In genomic region chrX:19799319-19800182, GRCh38 we compare ENCODE assay signal across 8 cellular contexts.
DNase-seq lines count a peak whose midpoint lies in the region; ATAC-seq and TF ChIP-seq lines count a peak whose summit lies in the region.

No MANE protein-coding gene starts in this region.

- no peak overlapping the region for H3K18ac ChIP-seq in neuronal stem cell (ENCODE audit: low read length)

- no peaks in the 10 kb centered on the region for H3K27me3 ChIP-seq in SU-DHL-6 (ENCODE audit: low read length)
- no peaks in the 10 kb centered on the region for H3K27me3 ChIP-seq in neuronal stem cell (ENCODE audit: control insufficient read depth in 3 of 3, insufficient read depth in 3 of 3, low read depth in 1 of 3, low read length in 3 of 3)
- H3K27me3 ChIP-seq in Karpas-422 (ENCODE audit: low read length) = no peaks in the 10 kb centered on the region
- no peaks in the 10 kb centered on the region for H3K27me3 ChIP-seq in neural progenitor cell

- no peak overlapping the region for H3K4me2 ChIP-seq in SU-DHL-6 (ENCODE audit: low read depth, low read length, poor library complexity, severe bottlenecking)
- H3K4me2 ChIP-seq in neuronal stem cell (ENCODE audit: insufficient read depth, low read length, poor library complexity, severe bottlenecking) = no peak overlapping the region
- H3K4me2 ChIP-seq in Karpas-422 (ENCODE audit: low read depth, low read length, poor library complexity, severe bottlenecking) = no peak overlapping the region
- no peak overlapping the region for H3K4me2 ChIP-seq in neural progenitor cell

- H3K9ac ChIP-seq in SU-DHL-6 (ENCODE audit: low read length) (no peak overlapping the region), neuronal stem cell (ENCODE audit: low read depth, low read length, poor library complexity) (no peak overlapping the region), Karpas-422 (ENCODE audit: low read length) (no peak overlapping the region), neural progenitor cell (no peak overlapping the region)

- H3K14ac ChIP-seq in neuronal stem cell (ENCODE audit: low read length) = no peak overlapping the region

- H3K79me1 ChIP-seq in neuronal stem cell (ENCODE audit: low read depth, low read length) = no peaks in the 10 kb centered on the region

- H3K27ac Mint-ChIP-seq in chondrocyte (ENCODE audit: unreplicated experiment) (peak overlapping the region; percentile 90), neural progenitor cell (no peak overlapping the region)

- no peak for ATAC-seq in HG03108 (IDR thresholded peaks at IDR 0.05; ENCODE audit: unreplicated experiment)

- H3K4me3 Mint-ChIP-seq in chondrocyte (ENCODE audit: unreplicated experiment) (peak overlapping the region; percentile 26), neural progenitor cell (no peak overlapping the region)

- TF ChIP-seq CTCF in SU-DHL-6 (IDR thresholded peaks at IDR 0.05; ENCODE audit: insufficient read depth, low read length, poor library complexity, severe bottlenecking) (no peak), chondrocyte (IDR thresholded peaks at IDR 0.05) (no peak), neural progenitor cell (IDR thresholded peaks at IDR 0.05) (no peak)

- H3K9me3 Mint-ChIP-seq in chondrocyte (ENCODE audit: low read depth) (peaks cover 9% of the 10 kb centered on the region), neural progenitor cell (peaks cover 17% of the 10 kb centered on the region)

- H3K9me3 ChIP-seq in SU-DHL-6 (ENCODE audit: insufficient read depth, low read length) (no peaks in the 10 kb centered on the region), neuronal stem cell (replicated peaks in 1 of 2; ENCODE audit: control insufficient read depth in 2 of 2, insufficient read depth in 1 of 2, low read depth in 1 of 2, low read length in 2 of 2) (no peaks in the 10 kb centered on the region), Karpas-422 (ENCODE audit: low read length) (no peaks in the 10 kb centered on the region), neural progenitor cell (ENCODE audit: low read depth) (peaks cover 3% of the 10 kb centered on the region)

- H3K79me2 ChIP-seq in SU-DHL-6 (ENCODE audit: insufficient read depth, low read length) (peaks cover 73% of the 10 kb centered on the region), Karpas-422 (ENCODE audit: low read length) (peaks cover 73% of the 10 kb centered on the region), neural progenitor cell (ENCODE audit: low read depth) (no peaks in the 10 kb centered on the region)

- no peaks in the 10 kb centered on the region for H3K36me3 ChIP-seq in SU-DHL-6 (ENCODE audit: low read length)
- no peaks in the 10 kb centered on the region for H3K36me3 ChIP-seq in neuronal stem cell (replicated peaks in 1 of 2; ENCODE audit: control insufficient read depth in 2 of 2, insufficient read depth in 2 of 2, low read length in 2 of 2)
- no peaks in the 10 kb centered on the region for H3K36me3 ChIP-seq in Karpas-422 (ENCODE audit: insufficient read depth, low read length)
- H3K36me3 ChIP-seq in neural progenitor cell = no peaks in the 10 kb centered on the region

- H4K20me1 ChIP-seq in SU-DHL-6 (ENCODE audit: low read depth, low read length) (no peaks in the 10 kb centered on the region), Karpas-422 (ENCODE audit: insufficient read depth, low read depth, low read length) (no peaks in the 10 kb centered on the region), neural progenitor cell (ENCODE audit: low read depth) (no peaks in the 10 kb centered on the region)

- H3K9me2 ChIP-seq in SU-DHL-6 (replicated peaks; ENCODE audit: insufficient read depth, low read length) (no peaks in the 10 kb centered on the region), Karpas-422 (replicated peaks; ENCODE audit: insufficient read depth, low read length) (no peaks in the 10 kb centered on the region)

- H3K36me3 Mint-ChIP-seq in chondrocyte (ENCODE audit: low read depth) (no peaks in the 10 kb centered on the region), neural progenitor cell (no peaks in the 10 kb centered on the region)

- no peak overlapping the region for H4K91ac ChIP-seq in neuronal stem cell (ENCODE audit: low read depth, low read length, poor library complexity)

- peaks cover 0 to 3% of the 10 kb centered on the region in 2 donors for H3K4me1 ChIP-seq in neuronal stem cell (ENCODE audit: control insufficient read depth in 2 of 2, insufficient read depth in 1 of 2, low read depth in 1 of 2, low read length in 2 of 2)
- peaks cover 52% of the 10 kb centered on the region for H3K4me1 ChIP-seq in Karpas-422 (ENCODE audit: low read length)
- H3K4me1 ChIP-seq in neural progenitor cell = no peaks in the 10 kb centered on the region

- no peak overlapping the region for H2BK120ac ChIP-seq in neuronal stem cell (ENCODE audit: low read depth, low read length)

- H2BK5ac ChIP-seq in neuronal stem cell (ENCODE audit: low read length) = no peak overlapping the region

- 0 out of 2 replicates have a peak overlapping the region, but pooled peaks have one; percentile 26 for H3K27ac ChIP-seq in SU-DHL-6 (ENCODE audit: low read depth, low read length)
- H3K27ac ChIP-seq in neuronal stem cell (replicated peaks; ENCODE audit: low read length) = no peak overlapping the region
- H3K27ac ChIP-seq in Karpas-422 (ENCODE audit: low read length) = no peak overlapping the region
- H3K27ac ChIP-seq in neural progenitor cell = no peak overlapping the region

- H3K23ac ChIP-seq in neuronal stem cell (ENCODE audit: low read depth, low read length, poor library complexity) = no peak overlapping the region

- H3K4me1 Mint-ChIP-seq in chondrocyte (ENCODE audit: low read depth) (peaks cover 13% of the 10 kb centered on the region), neural progenitor cell (peaks cover 10% of the 10 kb centered on the region)

- DNase-seq in chondrocyte (ENCODE audit: low spot score) (no peak), neuronal stem cell (ENCODE audit: low spot score) (no peak), RPMI8226 (no peak), Karpas-422 (no peak), neural progenitor cell (ENCODE audit: low spot score) (no peak)

- no peak overlapping the region for H2BK15ac ChIP-seq in neuronal stem cell (ENCODE audit: low read length)

- no peak overlapping the region for H3K4ac ChIP-seq in neuronal stem cell (ENCODE audit: low read length)

- H3F3A ChIP-seq in SU-DHL-6 (ENCODE audit: insufficient read depth) = peaks cover 9% of the 10 kb centered on the region; the same call in 1 of the 2 replicates
- H3F3A ChIP-seq in neural progenitor cell (ENCODE audit: low read depth) = no peaks in the 10 kb centered on the region

- no peak overlapping the region for H2AK5ac ChIP-seq in neuronal stem cell (ENCODE audit: low read depth, low read length)

- H3K4me3 ChIP-seq in GM08714 (ENCODE audit: low read length) (peak overlapping the region; percentile 44; the same call in 1 of the 2 replicates), SU-DHL-6 (ENCODE audit: insufficient read depth, low read length, poor library complexity, severe bottlenecking) (no peak overlapping the region), neuronal stem cell (ENCODE audit: low read length in 2 of 2) (no peak overlapping the region), Karpas-422 (ENCODE audit: low read length) (no peak overlapping the region), neural progenitor cell (no peak overlapping the region)

- H3K27me3 Mint-ChIP-seq in chondrocyte (ENCODE audit: low read depth) (no peaks in the 10 kb centered on the region), neural progenitor cell (ENCODE audit: insufficient read depth, low read depth) (peaks cover 11% of the 10 kb centered on the region)

- H2AFZ ChIP-seq in SU-DHL-6 (ENCODE audit: low read depth, low read length, severe bottlenecking) (no peak overlapping the region), neuronal stem cell (ENCODE audit: low read length) (peak overlapping the region; percentile 26), Karpas-422 (ENCODE audit: low read length) (no peak overlapping the region), neural progenitor cell (replicated peaks) (no peak overlapping the region)

- no CpG with 5 or more reads among the region's 14 CpGs for WGBS in neuronal stem cell (ENCODE audit: extremely low coverage in 2 of 2, insufficient read length in 2 of 2, insufficient replicate concordance in 1 of 2), 2 donors

- no peak overlapping the region for H4K8ac ChIP-seq in neuronal stem cell (ENCODE audit: low read depth, low read length)

- no peak overlapping the region for H2BK12ac ChIP-seq in neuronal stem cell (ENCODE audit: low read length)
